ENCODE assay signal across 13 cellular contexts in the genomic region with DNA sequence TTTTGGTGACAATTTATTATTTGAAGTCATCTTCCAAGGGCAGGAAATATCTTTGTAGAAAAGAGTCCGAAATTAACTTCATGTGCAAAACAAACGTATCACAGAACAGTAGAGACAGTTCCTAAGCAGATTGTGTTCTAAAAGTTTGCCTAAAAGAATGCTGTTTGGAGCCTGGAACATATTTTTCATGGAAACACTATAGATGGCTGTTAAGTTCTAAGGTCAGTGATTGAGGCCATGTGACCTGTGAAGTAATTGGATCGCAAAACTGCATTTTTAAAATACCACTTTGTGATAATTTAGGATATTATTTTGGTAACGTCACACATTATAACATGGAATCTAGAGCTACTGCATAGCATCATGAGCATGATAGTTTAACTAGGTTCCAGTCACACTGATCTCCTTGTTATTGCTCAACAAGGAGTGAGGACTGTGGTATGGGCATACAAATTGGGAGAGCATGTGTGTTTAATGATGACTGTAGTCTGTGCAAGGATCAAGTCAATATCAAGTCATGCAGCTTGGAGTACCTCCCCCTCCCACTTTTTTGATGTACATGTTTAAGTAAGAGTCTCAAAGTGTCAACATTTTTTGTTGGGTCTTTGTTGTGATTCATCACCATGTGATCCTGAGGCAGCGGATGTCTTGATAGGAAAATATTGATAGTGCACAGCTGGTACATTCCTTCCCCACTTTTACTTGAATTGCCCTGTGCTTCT.
DNase-seq lines count a peak whose midpoint lies in the region; ATAC-seq and TF ChIP-seq lines count a peak whose summit lies in the region.
"Had no signal": no experiment of that assay in that cellular context is flagged by ENCODE, and none has a peak within 500 bp of the region (broad histone marks: within the 10 kb centered on the region; RNA-seq: fewer than 3 reads in every experiment).

No MANE protein-coding gene starts in this region.

- H3K9me3 ChIP-seq in mammary epithelial cell (replicated peaks; ENCODE audit: insufficient read depth, low read length): no peaks in the 10 kb centered on the region
- H3K9me3 ChIP-seq in lower lobe of right lung: no peaks in the 10 kb centered on the region
- H3K9me3 ChIP-seq in subcutaneous abdominal adipose tissue (ENCODE audit: control insufficient read depth in 5 of 5, low read length in 5 of 5): no peaks in the 10 kb centered on the region
- H3K9me3 ChIP-seq: mucosa of descending colon had no signal

- in situ Hi-C loops in mammary epithelial cell (cut with MboI; ENCODE audit: low sequenced_read_pairs in 2 of 2): no loop called here

- no peaks in the 10 kb centered on the region for H3K36me3 ChIP-seq in mammary epithelial cell (ENCODE audit: insufficient read depth, low read length)
- no peaks in the 10 kb centered on the region for H3K36me3 ChIP-seq in lower lobe of right lung
- no peaks in the 10 kb centered on the region for H3K36me3 ChIP-seq in subcutaneous abdominal adipose tissue (ENCODE audit: control insufficient read depth in 5 of 5, insufficient read depth in 5 of 5, low read length in 5 of 5)

- no peaks in the 10 kb centered on the region for H3K27me3 ChIP-seq in mammary epithelial cell (ENCODE audit: insufficient read depth, low read length)
- H3K27me3 ChIP-seq in lower lobe of right lung (ENCODE audit: low read depth): no peaks in the 10 kb centered on the region
- H3K27me3 ChIP-seq in subcutaneous abdominal adipose tissue (ENCODE audit: control insufficient read depth in 5 of 5, insufficient read depth in 4 of 5, low read length in 5 of 5): no peaks in the 10 kb centered on the region

- peak; percentile 85 for DNase-seq in HS-27A (ENCODE audit: low read depth)
- DNase-seq in mammary epithelial cell: no peak
- no peak for DNase-seq in lower lobe of right lung
- DNase-seq in NCI-H2227 (lab: John Stamatoyannopoulos, UW; ENCODE audit: unreplicated experiment): no peak
- no peak for DNase-seq in NK-92 treated with Interleukin-12 subunit alpha and Interleukin-12 subunit beta, amount 100 ng/mL, for 24 hours (lab: John Stamatoyannopoulos, UW)
- DNase-seq in activated effector memory CD4-positive, alpha-beta T cell treated with anti-CD3 and anti-CD28 coated beads, Interleukin-2, amount 50 U/mL, for 16 hours: no peak
- DNase-seq: activated T-cell treated with anti-CD3 and anti-CD28 coated beads, Interleukin-2, amount 50 U/mL, for 24 hours; cerebellar nuclear complex; glutamatergic neuron; mucosa of descending colon; NCI-H2107 had no signal

- 63% methylated on average over 5 of the region's 5 CpGs for WGBS in mammary epithelial cell (ENCODE audit: low coverage, missing lambda C conversion rate)

- no peak for TF ChIP-seq CTCF in mammary epithelial cell (conservative IDR thresholded peaks at IDR 0.05 in 1 of 2, IDR thresholded peaks at IDR 0.05 in 1 of 2; ENCODE audit: extremely low read depth in 1 of 2, insufficient read depth in 1 of 2, low read depth in 1 of 2, low read length in 2 of 2)
- no peak for TF ChIP-seq CTCF in lower lobe of right lung (IDR thresholded peaks at IDR 0.05)

- intact Hi-C loops in mammary epithelial cell (cut with micrococcal nuclease): loop anchor here (5.0 kb wide), 1 partner anchor 611 kb away; the partner anchor contains the start of gene CITED2
- intact Hi-C loops in lower lobe of right lung (cut with DNase I): no loop called here

- no peak overlapping the region for H3K27ac ChIP-seq in mammary epithelial cell (ENCODE audit: insufficient read depth, low read depth, low read length)
- H3K27ac ChIP-seq in lower lobe of right lung: peak overlapping the region; percentile 9
- peak overlapping the region; percentile 74 for H3K27ac ChIP-seq in subcutaneous abdominal adipose tissue (ENCODE audit: low read depth, low read length)

- H3K4me1 ChIP-seq in mammary epithelial cell (ENCODE audit: insufficient read depth, low read length) (peaks cover 28% of the 10 kb centered on the region), lower lobe of right lung (peaks cover 14% of the 10 kb centered on the region), subcutaneous abdominal adipose tissue (ENCODE audit: control insufficient read depth in 5 of 5, insufficient read depth in 5 of 5, low read length in 5 of 5) (peaks cover 3 to 33% (median 24%) of the 10 kb centered on the region in 5 donors)

- H3K4me2 ChIP-seq in mammary epithelial cell (ENCODE audit: insufficient read depth, low read depth, low read length): peak overlapping the region; percentile 19

- dilution Hi-C loops in mammary epithelial cell (cut with HindIII; ENCODE audit: low sequenced_read_pairs): no loop called here

- H3K9ac ChIP-seq in mammary epithelial cell (ENCODE audit: insufficient read depth, low read length) (no peak overlapping the region), subcutaneous abdominal adipose tissue (ENCODE audit: low read length in 5 of 5) (peak overlapping the region in 1 of 5 donors; percentile 59)

- peak overlapping the region; percentile 71 for H2AFZ ChIP-seq in mammary epithelial cell (ENCODE audit: low read depth, low read length)

- no TSS peak for BruUV-seq in mammary epithelial cell (replicated peaks; lab: Mats Ljungman, UMichigan)

- no peaks in the 10 kb centered on the region for H4K20me1 ChIP-seq in mammary epithelial cell (ENCODE audit: insufficient read depth, low read length)

- CTCF ChIA-PET in mammary epithelial cell (lab: Charles Lee; ENCODE audit: low non-redundant PET): no interaction called here

- ATAC-seq in lower lobe of right lung (peak in 1 of 2 donors; percentile 29), GM21825 (IDR thresholded peaks at IDR 0.05; ENCODE audit: unreplicated experiment) (no peak)
- ATAC-seq: mucosa of descending colon had no signal

- no peaks in the 10 kb centered on the region for H3K79me2 ChIP-seq in mammary epithelial cell (ENCODE audit: insufficient read depth, low read length)

- H3K4me3 ChIP-seq in mammary epithelial cell (replicated peaks in 1 of 3; ENCODE audit: insufficient read depth in 1 of 3, low read depth in 2 of 3, low read length in 3 of 3): no peak overlapping the region
- H3K4me3 ChIP-seq in lower lobe of right lung: no peak overlapping the region
- H3K4me3 ChIP-seq in subcutaneous abdominal adipose tissue (ENCODE audit: low read depth in 1 of 5, low read length in 5 of 5): no peak overlapping the region
- H3K4me3 ChIP-seq: mucosa of descending colon had no signal
